9 cellular contexts compared by ENCODE assay signal in the genomic region with DNA sequence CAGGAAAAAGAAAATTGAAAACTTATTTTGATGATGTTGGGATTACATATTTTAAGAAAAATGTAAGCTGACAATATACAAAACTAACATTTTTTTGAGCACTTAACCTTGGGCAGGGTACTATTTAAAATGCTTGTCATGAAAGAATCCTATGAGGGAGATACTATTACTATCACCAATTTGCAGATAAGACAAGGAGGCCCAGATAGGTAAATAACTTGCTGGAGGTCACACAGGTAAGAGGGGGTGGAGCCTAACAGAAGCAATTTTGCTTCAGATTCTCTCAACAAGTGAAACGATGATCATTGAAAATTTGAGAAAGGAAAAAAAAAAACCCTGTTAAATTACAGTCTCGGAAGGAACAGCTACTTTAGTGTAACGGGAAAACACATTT. TPM values are rescaled to one million over a fixed set of nuclear protein-coding genes. Genes with fewer than 3 reads are reported as not detected.
DNase-seq lines count a peak whose midpoint lies in the region; ATAC-seq and TF ChIP-seq lines count a peak whose summit lies in the region.
"Had no signal": no experiment of that assay in that cellular context is flagged by ENCODE, and none has a peak within 500 bp of the region (broad histone marks: within the 10 kb centered on the region; RNA-seq: fewer than 3 reads in every experiment).

No MANE protein-coding gene starts in this region.

- H3K27me3 ChIP-seq in subcutaneous abdominal adipose tissue (ENCODE audit: control insufficient read depth in 5 of 5, insufficient read depth in 4 of 5, low read length in 5 of 5): no peaks in the 10 kb centered on the region

- WGBS in lower leg skin, 2 donors: 62 to 66% methylated on average over 3 of the region's 3 CpGs

- H3K27ac Mint-ChIP-seq in activated T-cell treated with anti-CD3 and anti-CD28 coated beads, Interleukin-2, amount 50 U/mL, for 24 hours: peak overlapping the region; percentile 100
- peak overlapping the region; percentile 100 for H3K27ac Mint-ChIP-seq in activated CD8-positive, alpha-beta T cell treated with anti-CD3 and anti-CD28 coated beads for 36 hours

- H3K9me3 Mint-ChIP-seq in activated T-cell treated with anti-CD3 and anti-CD28 coated beads, Interleukin-2, amount 50 U/mL, for 24 hours: no peaks in the 10 kb centered on the region
- no peaks in the 10 kb centered on the region for H3K9me3 Mint-ChIP-seq in activated CD8-positive, alpha-beta T cell treated with anti-CD3 and anti-CD28 coated beads for 36 hours

- H3K9ac ChIP-seq in subcutaneous abdominal adipose tissue (ENCODE audit: low read length in 5 of 5): peak overlapping the region in 2 of 5 donors; percentile 98 to 99

- H3K36me3 ChIP-seq in subcutaneous abdominal adipose tissue (ENCODE audit: control insufficient read depth in 5 of 5, insufficient read depth in 5 of 5, low read length in 5 of 5): peaks cover 18 to 32% (median 23%) of the 10 kb centered on the region in 5 donors

- H3K4me1 Mint-ChIP-seq in activated T-cell treated with anti-CD3 and anti-CD28 coated beads, Interleukin-2, amount 50 U/mL, for 24 hours (ENCODE audit: low read depth): peaks cover 37% of the 10 kb centered on the region
- peaks cover 28% of the 10 kb centered on the region for H3K4me1 Mint-ChIP-seq in activated CD8-positive, alpha-beta T cell treated with anti-CD3 and anti-CD28 coated beads for 36 hours (ENCODE audit: low read depth)

- H3K27me3 Mint-ChIP-seq in activated T-cell treated with anti-CD3 and anti-CD28 coated beads, Interleukin-2, amount 50 U/mL, for 24 hours: no peaks in the 10 kb centered on the region
- no peaks in the 10 kb centered on the region for H3K27me3 Mint-ChIP-seq in activated CD8-positive, alpha-beta T cell treated with anti-CD3 and anti-CD28 coated beads for 36 hours

- H3K36me3 Mint-ChIP-seq in activated T-cell treated with anti-CD3 and anti-CD28 coated beads, Interleukin-2, amount 50 U/mL, for 24 hours (ENCODE audit: low read depth): peaks cover 91% of the 10 kb centered on the region
- H3K36me3 Mint-ChIP-seq in activated CD8-positive, alpha-beta T cell treated with anti-CD3 and anti-CD28 coated beads for 36 hours (ENCODE audit: low read depth): peaks cover 67% of the 10 kb centered on the region

- H3K9me3 ChIP-seq in subcutaneous abdominal adipose tissue (ENCODE audit: control insufficient read depth in 5 of 5, low read length in 5 of 5): no peaks in the 10 kb centered on the region
- H3K9me3 ChIP-seq: thoracic aorta had no signal

- H3K4me3 Mint-ChIP-seq in activated T-cell treated with anti-CD3 and anti-CD28 coated beads, Interleukin-2, amount 50 U/mL, for 24 hours: peak overlapping the region; percentile 96
- peak overlapping the region; percentile 86 for H3K4me3 Mint-ChIP-seq in activated CD8-positive, alpha-beta T cell treated with anti-CD3 and anti-CD28 coated beads for 36 hours

- DNase-seq in activated T-cell treated with anti-CD3 and anti-CD28 coated beads, Interleukin-2, amount 50 U/mL, for 24 hours: no peak
- DNase-seq in activated T-cell treated with anti-CD3 and anti-CD28 coated beads, Interleukin-2, amount 50 U/mL, for 48 hours: no peak
- no peak for DNase-seq in activated CD8-positive, alpha-beta T cell treated with anti-CD3 and anti-CD28 coated beads for 36 hours
- DNase-seq in lower leg skin (ENCODE audit: low spot score in 2 of 2): no peak

- ATAC-seq in activated CD8-positive, alpha-beta T cell treated with anti-CD3 and anti-CD28 coated beads for 36 hours: no peak
- no peak for ATAC-seq in GM18873 (IDR thresholded peaks at IDR 0.05; ENCODE audit: low FRiP score, unreplicated experiment)
- ATAC-seq in GM21529 (IDR thresholded peaks at IDR 0.05; ENCODE audit: unreplicated experiment): no peak

- peak overlapping the region; percentile 100 for H3K27ac ChIP-seq in subcutaneous abdominal adipose tissue (ENCODE audit: low read depth, low read length)

- peaks cover 5 to 30% (median 27%) of the 10 kb centered on the region in 5 donors for H3K4me1 ChIP-seq in subcutaneous abdominal adipose tissue (ENCODE audit: control insufficient read depth in 5 of 5, insufficient read depth in 5 of 5, low read length in 5 of 5)

- CTCF ChIA-PET in activated CD8-positive, alpha-beta T cell treated with anti-CD3 and anti-CD28 coated beads for 36 hours (lab: Charles Lee): no interaction called here

- no peak for TF ChIP-seq CTCF in activated CD8-positive, alpha-beta T cell treated with anti-CD3 and anti-CD28 coated beads for 36 hours (IDR thresholded peaks at IDR 0.05)
- TF ChIP-seq CTCF in lower leg skin (IDR thresholded peaks at IDR 0.05): no peak

- POLR2A ChIA-PET in activated CD8-positive, alpha-beta T cell treated with anti-CD3 and anti-CD28 coated beads for 36 hours (lab: Charles Lee): interaction anchor here (0.7 to 4.7 kb wide), 6 partner anchors 11 to 1097 kb away, joined by 3 to 44 read pairs (median 4); partner anchors contain the start of gene TMEM50B

- intact Hi-C loops in activated CD8-positive, alpha-beta T cell treated with anti-CD3 and anti-CD28 coated beads for 36 hours (cut with micrococcal nuclease): loop anchor here (5.0 kb wide), 2 partner anchors 48 to 63 kb away; partner anchors contain the start of genes DNAJC28 and TMEM50B
- intact Hi-C loops in lower leg skin (cut with DNase I; ENCODE audit: low total_unique reads): no loop called here

- no peak for TF ChIP-seq POLR2A in lower leg skin (IDR thresholded peaks at IDR 0.05)

- H3K4me3 ChIP-seq in iPS-11a (ENCODE audit: low read depth, low read length): peak overlapping the region; percentile 92
- peak overlapping the region in 1 of 5 donors; percentile 86 for H3K4me3 ChIP-seq in subcutaneous abdominal adipose tissue (ENCODE audit: low read depth in 1 of 5, low read length in 5 of 5)
- no peak overlapping the region for H3K4me3 ChIP-seq in lower leg skin (ENCODE audit: low read depth, poor library complexity, severe bottlenecking)

RNA-seq across cellular contexts. Expression of gene GART, which starts 1.2 kb away (rescaled TPM):
- 100 to 1,000 TPM; 224 to 232 TPM for total RNA-seq in activated CD8-positive, alpha-beta T cell treated with anti-CD3 and anti-CD28 coated beads for 36 hours
- 10 to 100 TPM; 44.8 to 62.4 (median 57.3) TPM for total RNA-seq in lower leg skin

RNA-seq across cellular contexts. Expression of gene SON, which starts 2.1 kb away (rescaled TPM):
- 100 to 1,000 TPM; 267 to 276 TPM for total RNA-seq in activated CD8-positive, alpha-beta T cell treated with anti-CD3 and anti-CD28 coated beads for 36 hours
- total RNA-seq in lower leg skin: 100 to 1,000 TPM; 199 to 314 (median 256) TPM

RNA-seq across cellular contexts. Expression of gene DONSON, which starts 47.8 kb away (rescaled TPM):
- 10 to 100 TPM; 36.8 to 41.5 TPM for total RNA-seq in activated CD8-positive, alpha-beta T cell treated with anti-CD3 and anti-CD28 coated beads for 36 hours
- 10 to 100 TPM in 1 of 4 donors, 1 to 10 TPM in 3; 6.2 to 14.4 (median 7.0) TPM for total RNA-seq in lower leg skin

RNA-seq across cellular contexts. Expression of gene DNAJC28, which starts 49.2 kb away (rescaled TPM):
- total RNA-seq in activated CD8-positive, alpha-beta T cell treated with anti-CD3 and anti-CD28 coated beads for 36 hours: under 1 TPM; 0.22 to 0.56 TPM
- 1 to 10 TPM in 1 of 4 donors, under 1 TPM in 3; 0.08 to 2.3 (median 0.40) TPM for total RNA-seq in lower leg skin
